Comparison of ENCODE assay signal across 8 cellular contexts in the genomic region with DNA sequence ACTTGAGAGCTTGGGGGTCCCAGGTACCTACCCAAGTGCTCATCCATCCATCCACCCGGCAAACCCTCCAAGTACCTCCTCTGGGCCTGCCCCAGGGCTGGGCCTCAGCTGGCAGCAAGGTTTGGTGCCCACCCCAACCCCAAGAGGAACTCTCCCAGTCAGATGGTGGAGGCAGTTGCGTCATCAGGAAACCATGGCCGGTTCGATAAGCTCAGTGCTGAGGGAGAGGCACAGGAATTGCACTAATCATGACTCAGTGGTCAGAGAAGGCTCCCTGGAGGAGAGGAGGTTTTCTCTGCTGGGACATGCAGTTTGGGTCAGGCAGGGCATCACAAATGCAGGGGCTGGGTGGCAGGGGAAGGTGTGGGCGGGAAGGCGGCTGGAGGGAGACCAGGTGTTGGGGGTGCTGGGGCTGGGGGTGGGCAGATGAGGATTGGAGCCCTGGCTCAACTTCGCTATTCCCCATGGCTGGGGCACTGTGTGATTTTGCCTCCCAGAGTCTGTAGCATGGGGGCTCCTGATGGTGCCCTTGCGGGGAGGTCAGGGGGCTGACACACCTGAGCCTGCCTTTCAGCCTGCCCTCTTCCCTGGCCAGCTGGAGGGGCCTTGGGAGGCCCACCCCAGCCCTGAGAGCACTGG. TPM values are rescaled to one million over a fixed set of nuclear protein-coding genes. Genes with fewer than 3 reads are reported as not detected.
A peak's percentile ranks its signal among the peaks of the same experiment; 100 is the strongest.
DNase-seq lines count a peak whose midpoint lies in the region; ATAC-seq and TF ChIP-seq lines count a peak whose summit lies in the region.

No MANE protein-coding gene starts in this region.

- TF ChIP-seq POLR2A in GM18505 (IDR thresholded peaks at IDR 0.05; ENCODE audit: borderline replicate concordance, extremely low read depth, insufficient read depth, insufficient read length) = peak; percentile 9

- DNase-seq in SIG-M5 treated with dmso at 0.1 percent for 504 hours (lab: John Stamatoyannopoulos, UW; ENCODE audit: unreplicated experiment) = peak; percentile 87
- DNase-seq in posterior vena cava (ENCODE audit: low spot score) = peak; percentile 89
- DNase-seq in NCI-H774 (lab: John Stamatoyannopoulos, UW) = no peak
- DNase-seq in superior temporal gyrus (ENCODE audit: extremely low spot score) = no peak
- no peak for DNase-seq in HuH-7 (ENCODE audit: low spot score)

- no peak for ATAC-seq in GM18505 (IDR thresholded peaks at IDR 0.05; ENCODE audit: unreplicated experiment)
- ATAC-seq in esophagus mucosa = peak; percentile 24
- ATAC-seq in HG02678 (IDR thresholded peaks at IDR 0.05; ENCODE audit: unreplicated experiment) = no peak

- intact Hi-C loops in posterior vena cava (cut with DNase I) = no loop called here

RNA-seq across cellular contexts. Expression of a gene that starts 32.2 kb away (rescaled TPM):
- total RNA-seq in esophagus mucosa = 1.8 TPM
- 10 to 100 TPM; 31.9 to 32.4 TPM for total RNA-seq in posterior vena cava

Comparison
In these comparisons a context has a peak if more than half of its experiments do, and no peak if none do; other contexts are left out.
1. DNase-seq: peak in SIG-M5 treated with dmso at 0.1 percent for 504 hours (single experiment) and posterior vena cava (single experiment); none in NCI-H774 (single experiment), superior temporal gyrus (single experiment) and HuH-7 (single experiment).
2. RNA of a gene that starts 32.2 kb away (total RNA-seq): 31.9 to 32.4 TPM in posterior vena cava; 1.8 TPM in esophagus mucosa (single experiment); every median in the first group is over 10 times any median in the second.